ENCODE assay signal across 8 cellular contexts in the genomic region with DNA sequence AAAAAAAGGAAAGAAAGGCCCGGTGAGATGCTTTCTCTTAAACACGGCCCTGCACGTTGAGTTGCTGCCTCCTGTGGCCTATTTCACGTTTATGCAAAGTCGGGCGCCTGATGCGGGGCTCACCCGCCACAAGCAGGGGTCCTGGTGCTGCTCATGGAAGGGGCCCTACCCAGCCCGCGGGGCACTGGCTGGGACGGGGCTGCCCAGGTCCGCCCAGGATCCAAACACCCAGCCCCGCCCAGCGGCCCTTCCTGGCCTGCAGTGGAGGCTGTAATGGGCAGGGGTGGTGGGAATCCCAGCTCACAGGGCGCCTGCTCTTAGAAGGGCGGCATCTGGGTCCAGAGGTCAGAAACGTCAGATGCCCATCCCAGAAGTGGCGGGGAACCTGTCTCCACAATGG. TPM values are rescaled to one million over a fixed set of nuclear protein-coding genes. Genes with fewer than 3 reads are reported as not detected.
DNase-seq lines count a peak whose midpoint lies in the region; ATAC-seq and TF ChIP-seq lines count a peak whose summit lies in the region.

No MANE protein-coding gene starts in this region.

- no peaks in the 10 kb centered on the region for H3K36me3 Mint-ChIP-seq in stimulated activated effector memory CD8-positive, alpha-beta T cell treated with anti-CD3 and anti-CD28 coated beads, Interleukin-12 subunit alpha, Interleukin-12 subunit beta, amount 100 ng/mL, for 72 hours

- peaks cover 17% of the 10 kb centered on the region for H3K9me3 Mint-ChIP-seq in stimulated activated effector memory CD8-positive, alpha-beta T cell treated with anti-CD3 and anti-CD28 coated beads, Interleukin-12 subunit alpha, Interleukin-12 subunit beta, amount 100 ng/mL, for 72 hours

- H3K4me3 ChIP-seq in HFF-Myc (replicated peaks; ENCODE audit: low read depth, low read length) (peak overlapping the region; percentile 88), astrocyte of the cerebellum (ENCODE audit: low read depth, low read length) (peak overlapping the region; percentile 84)

- DNase-seq in HFF-Myc (ENCODE audit: extremely low read depth, low read depth): no peak
- no peak for DNase-seq in astrocyte of the cerebellum (ENCODE audit: low read depth)
- peak; percentile 41 for DNase-seq in iris pigment epithelial cell (ENCODE audit: low read depth)
- peak in 1 of 2 donors; percentile 45 for DNase-seq in stimulated activated effector memory CD8-positive, alpha-beta T cell treated with anti-CD3 and anti-CD28 coated beads, Interleukin-12 subunit alpha, Interleukin-12 subunit beta, amount 100 ng/mL, for 72 hours (ENCODE audit: low spot score in 2 of 2)
- no peak for DNase-seq in A172 (ENCODE audit: low spot score)
- DNase-seq in stimulated activated naive CD8-positive, alpha-beta T cell treated with anti-CD3 and anti-CD28 coated beads, Interleukin-15, Interleukin-2, amounts not matched to agents 100 U/mL and 50 U/mL, for 24 hours: no peak
- no peak for DNase-seq in NCI-H2196 treated with DMSO at 0.1 percent for 48 hours (lab: John Stamatoyannopoulos, UW; ENCODE audit: unreplicated experiment)

- in situ Hi-C loops in astrocyte of the cerebellum (cut with HindIII; ENCODE audit: low sequenced_read_pairs): no loop called here

- peak overlapping the region; percentile 42 for H3K4me3 Mint-ChIP-seq in stimulated activated effector memory CD8-positive, alpha-beta T cell treated with anti-CD3 and anti-CD28 coated beads, Interleukin-12 subunit alpha, Interleukin-12 subunit beta, amount 100 ng/mL, for 72 hours

- H3K4me1 Mint-ChIP-seq in stimulated activated effector memory CD8-positive, alpha-beta T cell treated with anti-CD3 and anti-CD28 coated beads, Interleukin-12 subunit alpha, Interleukin-12 subunit beta, amount 100 ng/mL, for 72 hours: peaks cover 23% of the 10 kb centered on the region

- ATAC-seq in stimulated activated effector memory CD8-positive, alpha-beta T cell treated with anti-CD3 and anti-CD28 coated beads, Interleukin-12 subunit alpha, Interleukin-12 subunit beta, amount 100 ng/mL, for 72 hours: no peak
- ATAC-seq in stimulated activated naive CD8-positive, alpha-beta T cell treated with anti-CD3 and anti-CD28 coated beads, Interleukin-15, Interleukin-2, amounts not matched to agents 100 U/mL and 50 U/mL, for 24 hours: no peak
- no peak for ATAC-seq in GM18909 (IDR thresholded peaks at IDR 0.05; ENCODE audit: poor library complexity, unreplicated experiment)

- TF ChIP-seq CTCF in HFF-Myc (IDR thresholded peaks at IDR 0.05; ENCODE audit: low read depth, low read length, missing control alignments) (no peak), astrocyte of the cerebellum (IDR thresholded peaks at IDR 0.05; ENCODE audit: low read depth, low read length, missing control alignments) (peak; percentile 22)

- H3K27ac Mint-ChIP-seq in stimulated activated effector memory CD8-positive, alpha-beta T cell treated with anti-CD3 and anti-CD28 coated beads, Interleukin-12 subunit alpha, Interleukin-12 subunit beta, amount 100 ng/mL, for 72 hours: no peak overlapping the region

RNA-seq across cellular contexts. Expression of a gene that starts 1.6 kb away (rescaled TPM):
- 163 and 221 TPM in 2 replicates for total RNA-seq in A172 (2014; rRNA removed; shearing (Covaris generic))

RNA-seq across cellular contexts. Expression of a gene that starts 55.9 kb away (rescaled TPM):
- total RNA-seq in A172 (2014; rRNA removed; shearing (Covaris generic)): 0.45 TPM in 1 of 2 replicates, not detected in the other
